ENCODE assay signal across 27 cellular contexts in genomic region chr6:10778230-10778629, GRCh38. TPM values are rescaled to one million over a fixed set of nuclear protein-coding genes. Genes with fewer than 3 reads are reported as not detected.
DNase-seq lines count a peak whose midpoint lies in the region; ATAC-seq, FAIRE-seq and TF ChIP-seq lines count a peak whose summit lies in the region.
"Had no signal": no experiment of that assay in that cellular context is flagged by ENCODE, and none has a peak within 500 bp of the region (broad histone marks: within the 10 kb centered on the region; RNA-seq: fewer than 3 reads in every experiment).

No MANE protein-coding gene starts in this region.

- BruUV-seq in K562 (replicated peaks; lab: Mats Ljungman, UMichigan): no TSS peak

- H3K9me1 ChIP-seq in K562 (ENCODE audit: control insufficient read depth, insufficient read depth, low read length): no peaks in the 10 kb centered on the region

- no peak overlapping the region for H3K4me3 ChIP-seq in K562
- H3K4me3 ChIP-seq: A549; BLaER1 treated with 17β-estradiol and CSF1 and Interleukin-3, amounts not matched to agents 10 nM and 100 nM; GM12878 had no signal

- H3K36me3 Mint-ChIP-seq in activated CD4-positive, alpha-beta T cell treated with anti-CD3 and anti-CD28 coated beads, Interleukin-2, amount 10 ng/mL, durations not matched to agents 7 days and 5 days (ENCODE audit: low read depth): peaks cover 19% of the 10 kb centered on the region
- peaks cover 23% of the 10 kb centered on the region for H3K36me3 Mint-ChIP-seq in activated naive CD8-positive, alpha-beta T cell
- peaks cover 29% of the 10 kb centered on the region for H3K36me3 Mint-ChIP-seq in activated naive CD8-positive, alpha-beta T cell treated with anti-CD3 and anti-CD28 coated beads, Interleukin-2, amount 50 U/mL, for 24 hours (ENCODE audit: low read depth)

- peaks cover 29% of the 10 kb centered on the region for H3K36me3 ChIP-seq in K562 (ENCODE audit: control insufficient read depth, insufficient read depth, low read length)

- no peaks in the 10 kb centered on the region for H4K20me1 ChIP-seq in K562 (replicated peaks; ENCODE audit: control insufficient read depth, insufficient read depth, low read length)
- H4K20me1 ChIP-seq: BLaER1 treated with 17β-estradiol and CSF1 and Interleukin-3, amounts not matched to agents 10 nM and 100 nM had no signal

- no peak overlapping the region for H3K9ac ChIP-seq in K562 (ENCODE audit: insufficient read depth in 1 of 2, low read depth in 2 of 2, low read length in 2 of 2)
- H3K9ac ChIP-seq: BLaER1 treated with 17β-estradiol and CSF1 and Interleukin-3, amounts not matched to agents 10 nM and 100 nM had no signal

- no peaks in the 10 kb centered on the region for H3K27me3 Mint-ChIP-seq in activated CD4-positive, alpha-beta T cell treated with anti-CD3 and anti-CD28 coated beads, Interleukin-2, amount 10 ng/mL, durations not matched to agents 7 days and 5 days
- no peaks in the 10 kb centered on the region for H3K27me3 Mint-ChIP-seq in activated naive CD8-positive, alpha-beta T cell
- no peaks in the 10 kb centered on the region for H3K27me3 Mint-ChIP-seq in activated naive CD8-positive, alpha-beta T cell treated with anti-CD3 and anti-CD28 coated beads, Interleukin-2, amount 50 U/mL, for 24 hours
- H3K27me3 Mint-ChIP-seq: B cell; CD4-positive, alpha-beta memory T cell; CD4-positive, CD25-positive, alpha-beta regulatory T cell; CD8-positive, alpha-beta memory T cell had no signal

- no peak for ATAC-seq in activated naive CD8-positive, alpha-beta T cell treated with anti-CD3 and anti-CD28 coated beads, Interleukin-2, amount 50 U/mL, for 24 hours
- no peak for ATAC-seq in K562
- ATAC-seq in HG03135 (IDR thresholded peaks at IDR 0.05; ENCODE audit: unreplicated experiment): no peak
- ATAC-seq: A549, GM12878 had no signal

- H3K4me1 ChIP-seq in K562 (replicated peaks in 1 of 2; ENCODE audit: control insufficient read depth in 2 of 2, insufficient read depth in 2 of 2, low read length in 2 of 2): no peaks in the 10 kb centered on the region
- H3K4me1 ChIP-seq: A549 had no signal

- peak overlapping the region; percentile 25 for H3K27ac Mint-ChIP-seq in activated CD4-positive, alpha-beta T cell treated with anti-CD3 and anti-CD28 coated beads, Interleukin-2, amount 10 ng/mL, durations not matched to agents 7 days and 5 days
- peak overlapping the region; percentile 10 for H3K27ac Mint-ChIP-seq in activated naive CD8-positive, alpha-beta T cell
- H3K27ac Mint-ChIP-seq in activated naive CD8-positive, alpha-beta T cell treated with anti-CD3 and anti-CD28 coated beads, Interleukin-2, amount 50 U/mL, for 24 hours: no peak overlapping the region
- H3K27ac Mint-ChIP-seq: B cell, CD14-positive monocyte had no signal

- intact Hi-C loops in K562 (cut with micrococcal nuclease): no loop called here

- TF ChIP-seq CTCF in C4-2B (conservative IDR thresholded peaks at IDR 0.05) (no peak), K562 (IDR thresholded peaks at IDR 0.05 in 2 of 3, conservative IDR thresholded peaks at IDR 0.05 in 1 of 3; ENCODE audit: insufficient read depth in 2 of 3, low read depth in 1 of 3, low read length in 3 of 3) (no peak)

- in situ Hi-C loops in K562 (cut with MboI): no loop called here

- CTCF ChIA-PET in activated CD4-positive, alpha-beta T cell treated with anti-CD3 and anti-CD28 coated beads, Interleukin-2, amount 10 ng/mL, durations not matched to agents 7 days and 5 days (lab: Charles Lee): no interaction called here
- CTCF ChIA-PET in K562 (lab: Yijun Ruan, JAX; ENCODE audit: low intra/inter-chr PET ratio): no interaction called here

- no peak for TF ChIP-seq RAD21 in K562 (CRISPR knock-in tag; conservative IDR thresholded peaks at IDR 0.05 in 1 of 2, IDR thresholded peaks at IDR 0.05 in 1 of 2)

- no peaks in the 10 kb centered on the region for H3K27me3 ChIP-seq in K562 (ENCODE audit: control insufficient read depth in 2 of 2, insufficient read depth in 2 of 2, low read length in 2 of 2)
- H3K27me3 ChIP-seq: BLaER1 treated with 17β-estradiol and CSF1 and Interleukin-3, amounts not matched to agents 10 nM and 100 nM had no signal

- H3K4me3 Mint-ChIP-seq in activated CD4-positive, alpha-beta T cell treated with anti-CD3 and anti-CD28 coated beads, Interleukin-2, amount 10 ng/mL, durations not matched to agents 7 days and 5 days: no peak overlapping the region
- no peak overlapping the region for H3K4me3 Mint-ChIP-seq in activated naive CD8-positive, alpha-beta T cell
- H3K4me3 Mint-ChIP-seq in activated naive CD8-positive, alpha-beta T cell treated with anti-CD3 and anti-CD28 coated beads, Interleukin-2, amount 50 U/mL, for 24 hours: no peak overlapping the region
- H3K4me3 Mint-ChIP-seq: B cell; CD14-positive monocyte; CD4-positive, alpha-beta memory T cell; CD4-positive, CD25-positive, alpha-beta regulatory T cell; CD8-positive, alpha-beta memory T cell had no signal

- no peaks in the 10 kb centered on the region for H3K79me2 ChIP-seq in K562 (ENCODE audit: control insufficient read depth, insufficient read depth, low read length)

- no peak overlapping the region for H2AFZ ChIP-seq in K562 (ENCODE audit: low read depth, low read length)

- WGBS in K562 (ENCODE audit: insufficient coverage, low coverage, missing lambda C conversion rate): 67% methylated on average over 3 of the region's 3 CpGs

- peaks cover 13% of the 10 kb centered on the region for H3K4me1 Mint-ChIP-seq in activated CD4-positive, alpha-beta T cell treated with anti-CD3 and anti-CD28 coated beads, Interleukin-2, amount 10 ng/mL, durations not matched to agents 7 days and 5 days
- peaks cover 14% of the 10 kb centered on the region for H3K4me1 Mint-ChIP-seq in activated naive CD8-positive, alpha-beta T cell (ENCODE audit: low read depth)
- no peaks in the 10 kb centered on the region for H3K4me1 Mint-ChIP-seq in activated naive CD8-positive, alpha-beta T cell treated with anti-CD3 and anti-CD28 coated beads, Interleukin-2, amount 50 U/mL, for 24 hours
- H3K4me1 Mint-ChIP-seq: B cell, CD14-positive monocyte had no signal

- TF ChIP-seq POLR2A in K562 (conservative IDR thresholded peaks at IDR 0.05): no peak

- H3K27ac ChIP-seq in C4-2B (peak overlapping the region; percentile 38), K562 (ENCODE audit: extremely low read depth, low read depth, low read length) (no peak overlapping the region)
- H3K27ac ChIP-seq: 22Rv1; A549; BLaER1 treated with 17β-estradiol and CSF1 and Interleukin-3, amounts not matched to agents 10 nM and 100 nM had no signal

- no peaks in the 10 kb centered on the region for H3K9me3 ChIP-seq in K562 (replicated peaks; ENCODE audit: control insufficient read depth, insufficient read depth, low read depth, low read length)
- H3K9me3 ChIP-seq: A549; BLaER1 treated with 17β-estradiol and CSF1 and Interleukin-3, amounts not matched to agents 10 nM and 100 nM had no signal

- no peak for DNase-seq in activated CD4-positive, alpha-beta T cell treated with anti-CD3 and anti-CD28 coated beads, Interleukin-2, amount 10 ng/mL, durations not matched to agents 7 days and 5 days
- no peak for DNase-seq in activated CD4-positive, alpha-beta T cell treated with anti-CD3 and anti-CD28 coated beads for 48 hours
- DNase-seq in activated naive CD8-positive, alpha-beta T cell treated with anti-CD3 and anti-CD28 coated beads, Interleukin-2, amount 50 U/mL, for 24 hours: no peak
- no peak for DNase-seq in K562 (ENCODE audit: extremely low read depth in 1 of 4, low spot score in 3 of 4)
- DNase-seq: AML-193; CD4-positive, alpha-beta memory T cell; CD4-positive, CD25-positive, alpha-beta regulatory T cell; CD8-positive, alpha-beta memory T cell; COR-L47; DMS 273 treated with DMSO at 0.1 percent for 48 hours; DMS153; DMS53; DMS79; DND-41; EL; GDM1 had no signal

- no peak overlapping the region for H3K4me2 ChIP-seq in K562 (ENCODE audit: insufficient read depth, low read length)
- H3K4me2 ChIP-seq: A549; BLaER1 treated with 17β-estradiol and CSF1 and Interleukin-3, amounts not matched to agents 10 nM and 100 nM had no signal

- no peak for FAIRE-seq in K562 (lab: Jason Lieb, UNC)
- FAIRE-seq: A549, GM12878, GM12892, GM18507 had no signal

- TF ChIP-seq EP300 in K562 (IDR thresholded peaks at IDR 0.05; ENCODE audit: low read length): no peak

- POLR2A ChIA-PET in activated CD4-positive, alpha-beta T cell treated with anti-CD3 and anti-CD28 coated beads, Interleukin-2, amount 10 ng/mL, durations not matched to agents 7 days and 5 days (lab: Charles Lee): no interaction called here
- POLR2A ChIA-PET in K562 (lab: Yijun Ruan, JAX): no interaction called here

- no peaks in the 10 kb centered on the region for H3K9me3 Mint-ChIP-seq in activated CD4-positive, alpha-beta T cell treated with anti-CD3 and anti-CD28 coated beads, Interleukin-2, amount 10 ng/mL, durations not matched to agents 7 days and 5 days
- H3K9me3 Mint-ChIP-seq in activated naive CD8-positive, alpha-beta T cell (ENCODE audit: low read depth): no peaks in the 10 kb centered on the region
- no peaks in the 10 kb centered on the region for H3K9me3 Mint-ChIP-seq in activated naive CD8-positive, alpha-beta T cell treated with anti-CD3 and anti-CD28 coated beads, Interleukin-2, amount 50 U/mL, for 24 hours
- H3K9me3 Mint-ChIP-seq: CD4-positive, alpha-beta memory T cell; CD4-positive, CD25-positive, alpha-beta regulatory T cell; CD8-positive, alpha-beta memory T cell had no signal

RNA-seq across cellular contexts. Expression of gene TMEM14B, which starts 30.6 kb away (rescaled TPM):
- 10 to 100 TPM; 78.3 to 83.6 TPM for total RNA-seq in activated CD4-positive, alpha-beta T cell treated with anti-CD3 and anti-CD28 coated beads, Interleukin-2, amount 10 ng/mL, durations not matched to agents 7 days and 5 days
- 120 and 171 TPM in 2 replicates for total RNA-seq in K562 (2011; cell fraction: chromatin; rRNA removed; ENCODE audit: low replicate concordance)
- 123 and 128 TPM in 2 replicates for total RNA-seq in K562 (2011; cell fraction: nucleolus; rRNA removed)
- total RNA-seq in K562 (2011; cell fraction: nucleoplasm; rRNA removed): 191 and 263 TPM in 2 replicates
- total RNA-seq in K562 (2014; rRNA removed): 149 and 174 TPM in 2 replicates
- 263 and 285 TPM in 2 replicates for total RNA-seq in K562 (2014; rRNA removed; fragmentation: Illumina TruSeq; extraction: Trizol)
- 181 and 217 TPM in 2 replicates for total RNA-seq in K562 (2015; rRNA removed; fragmentation: Illumina TruSeq; extraction: Trizol)
- 211 and 214 TPM in 2 replicates for total RNA-seq in K562 (2021)
- polyA plus RNA-seq in K562 (2011; rRNA removed): 247 and 349 TPM in 2 replicates
- 133 and 189 TPM in 2 replicates for polyA plus RNA-seq in K562 (2011; cell fraction: cytosol; rRNA removed)
- 63.2 and 95.0 TPM in 2 replicates for polyA plus RNA-seq in K562 (2011; cell fraction: nucleus; rRNA removed)
- polyA plus RNA-seq in K562 (2012): 154 and 229 TPM in 2 replicates
- polyA plus RNA-seq in K562 (2014; fragmentation: Illumina TruSeq; extraction: Trizol): 198 and 252 TPM in 2 replicates
- 100 to 1,000 TPM; 777 to 862 TPM for polyA plus RNA-seq in K562 (2014; fragmentation: Nextera tagmentation; extraction: Ambion mirVana)
- polyA plus RNA-seq in K562 (2014; rRNA removed): 271 and 298 TPM in 2 replicates
- polyA minus RNA-seq in K562 (2011; rRNA and poly(A)+ RNA removed): 116 and 118 TPM in 2 replicates
- 39.9 and 48.1 TPM in 2 replicates for polyA minus RNA-seq in K562 (2011; cell fraction: cytosol; rRNA and poly(A)+ RNA removed)
- polyA minus RNA-seq in K562 (2011; cell fraction: nucleus; rRNA and poly(A)+ RNA removed): 44.7 and 82.3 TPM in 2 replicates

RNA-seq across cellular contexts. Expression of gene TMEM14C, which starts 55.4 kb away (rescaled TPM):
- 10 to 100 TPM; 65.6 to 66.6 TPM for total RNA-seq in activated CD4-positive, alpha-beta T cell treated with anti-CD3 and anti-CD28 coated beads, Interleukin-2, amount 10 ng/mL, durations not matched to agents 7 days and 5 days
- total RNA-seq in K562 (2011; cell fraction: chromatin; rRNA removed; ENCODE audit: low replicate concordance): 79.7 and 82.0 TPM in 2 replicates
- total RNA-seq in K562 (2011; cell fraction: nucleolus; rRNA removed): 114 and 131 TPM in 2 replicates
- 125 and 142 TPM in 2 replicates for total RNA-seq in K562 (2011; cell fraction: nucleoplasm; rRNA removed)
- total RNA-seq in K562 (2014; rRNA removed) (151 TPM in 2 replicates), K562 (2014; rRNA removed; fragmentation: Illumina TruSeq; extraction: Trizol) (213 and 225 TPM in 2 replicates), K562 (2015; rRNA removed; fragmentation: Illumina TruSeq; extraction: Trizol) (150 and 160 TPM in 2 replicates), K562 (2021) (183 and 204 TPM in 2 replicates)
- polyA plus RNA-seq in K562 (2011; rRNA removed) (319 and 402 TPM in 2 replicates), K562 (2014; fragmentation: Illumina TruSeq; extraction: Trizol) (209 and 263 TPM in 2 replicates), K562 (2014; fragmentation: Nextera tagmentation; extraction: Ambion mirVana) (100 to 1,000 TPM; 472 to 496 TPM), K562 (2014; rRNA removed) (264 and 287 TPM in 2 replicates)
- polyA plus RNA-seq in K562 (2011; cell fraction: cytosol; rRNA removed): 252 and 276 TPM in 2 replicates
- 76.8 and 123 TPM in 2 replicates for polyA plus RNA-seq in K562 (2011; cell fraction: nucleus; rRNA removed)
- polyA plus RNA-seq in K562 (2012): 226 and 283 TPM in 2 replicates
- polyA minus RNA-seq in K562 (2011; rRNA and poly(A)+ RNA removed): 118 and 125 TPM in 2 replicates
- 42.3 and 50.0 TPM in 2 replicates for polyA minus RNA-seq in K562 (2011; cell fraction: cytosol; rRNA and poly(A)+ RNA removed)
- 13.3 and 23.7 TPM in 2 replicates for polyA minus RNA-seq in K562 (2011; cell fraction: nucleus; rRNA and poly(A)+ RNA removed)
